25 cellular contexts compared by ENCODE assay signal in the genomic region with DNA sequence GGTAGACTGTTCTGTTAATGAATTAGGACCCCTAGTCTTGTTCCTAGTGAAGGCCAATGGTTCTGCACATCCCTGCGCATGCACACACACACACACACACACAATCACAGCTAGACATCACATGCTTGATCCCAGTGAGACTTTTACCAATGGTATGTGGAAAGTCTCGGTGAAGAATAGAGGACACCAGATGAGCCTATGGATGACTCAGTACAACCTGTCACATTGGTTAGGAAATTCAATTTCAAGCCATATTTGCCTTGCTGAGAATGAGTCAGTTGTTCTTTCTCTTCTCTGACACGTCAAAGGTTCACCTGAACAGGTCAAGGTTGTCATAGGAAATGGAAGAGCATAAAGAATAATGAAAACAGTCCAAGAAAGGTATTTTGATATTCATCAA.
"Had no signal": no experiment of that assay in that cellular context is flagged by ENCODE, and none has a peak within 500 bp of the region (broad histone marks: within the 10 kb centered on the region; RNA-seq: fewer than 3 reads in every experiment).

No MANE protein-coding gene starts in this region.

- H2AFZ ChIP-seq: neural progenitor cell, parathyroid adenoma had no signal

- H3K36me3 Mint-ChIP-seq: activated naive CD4-positive, alpha-beta T cell treated with anti-CD3 and anti-CD28 coated beads, Interleukin-2, amount 50 U/mL, for 24 hours; natural killer cell; neural progenitor cell had no signal

- H3K27me3 ChIP-seq: esophagus muscularis mucosa, left lung, neural progenitor cell, right atrium auricular region, spleen, tibial nerve had no signal

- H3K27me3 Mint-ChIP-seq: activated naive CD8-positive, alpha-beta T cell treated with anti-CD3 and anti-CD28 coated beads, Interleukin-2, amount 50 U/mL, for 24 hours; effector memory CD8-positive, alpha-beta T cell had no signal

- H3K4me3 Mint-ChIP-seq: activated naive CD4-positive, alpha-beta T cell treated with anti-CD3 and anti-CD28 coated beads, Interleukin-2, amount 50 U/mL, for 24 hours; activated naive CD8-positive, alpha-beta T cell treated with anti-CD3 and anti-CD28 coated beads, Interleukin-2, amount 50 U/mL, for 24 hours; activated T-cell treated with anti-CD3 and anti-CD28 coated beads, Interleukin-2, amount 50 U/mL, for 24 hours; activated T-helper 17 cell treated with anti-CD3 and anti-CD28 coated beads, Interleukin-2, amount 50 U/mL, for 72 hours; effector memory CD8-positive, alpha-beta T cell; natural killer cell; neural progenitor cell; T-helper 2 cell treated with Interferon-gamma antibody and Interleukin-4, amounts not matched to agents 5 μg/mL and 100 μg/mL, for 36 hours had no signal

- H3K4me1 ChIP-seq: esophagus muscularis mucosa, left lung, lower lobe of right lung, right atrium auricular region, spleen, tibial nerve had no signal

- H3K4me2 ChIP-seq: neural progenitor cell had no signal

- H3K27ac Mint-ChIP-seq: activated naive CD4-positive, alpha-beta T cell treated with anti-CD3 and anti-CD28 coated beads, Interleukin-2, amount 50 U/mL, for 24 hours; activated naive CD8-positive, alpha-beta T cell treated with anti-CD3 and anti-CD28 coated beads, Interleukin-2, amount 50 U/mL, for 24 hours; activated T-cell treated with anti-CD3 and anti-CD28 coated beads, Interleukin-2, amount 50 U/mL, for 24 hours; activated T-helper 17 cell treated with anti-CD3 and anti-CD28 coated beads, Interleukin-2, amount 50 U/mL, for 72 hours; effector memory CD8-positive, alpha-beta T cell; natural killer cell; neural progenitor cell; T-helper 2 cell treated with Interferon-gamma antibody and Interleukin-4, amounts not matched to agents 5 μg/mL and 100 μg/mL, for 36 hours had no signal

- H3K9ac ChIP-seq: neural progenitor cell, parathyroid adenoma had no signal

- H3K4me1 Mint-ChIP-seq: activated naive CD4-positive, alpha-beta T cell treated with anti-CD3 and anti-CD28 coated beads, Interleukin-2, amount 50 U/mL, for 24 hours; activated naive CD8-positive, alpha-beta T cell treated with anti-CD3 and anti-CD28 coated beads, Interleukin-2, amount 50 U/mL, for 24 hours; activated T-helper 17 cell treated with anti-CD3 and anti-CD28 coated beads, Interleukin-2, amount 50 U/mL, for 72 hours; natural killer cell had no signal

- H3K79me2 ChIP-seq: parathyroid adenoma had no signal

- H3K4me3 ChIP-seq: esophagus muscularis mucosa, left lung, lower lobe of right lung, neural progenitor cell, right atrium auricular region, spleen, tibial nerve had no signal

- DNase-seq: activated CD4-positive, alpha-beta T cell treated with anti-CD3 and anti-CD28 coated beads for 4 hours; activated CD4-positive, alpha-beta T cell treated with anti-CD3 and anti-CD28 coated beads, Interleukin-2, amount 50 U/mL, for 48 hours; activated CD8-positive, alpha-beta memory T cell treated with anti-CD3 and anti-CD28 coated beads, Interleukin-2, amount 50 U/mL, for 4 hours; activated gamma-delta T cell treated with Interleukin-2 at 50 U/mL for 16 hours; activated naive CD8-positive, alpha-beta T cell treated with anti-CD3 and anti-CD28 coated beads, Interleukin-2, amount 50 U/mL, for 24 hours; activated T-cell treated with anti-CD3 and anti-CD28 coated beads, Interleukin-2, amount 50 U/mL, for 24 hours; amygdala; cortex of kidney; effector memory CD8-positive, alpha-beta T cell; left lung; lower lobe of right lung; mesendoderm; natural killer cell; occipital lobe; spleen; stimulated activated naive CD4-positive, alpha-beta T cell; T-helper 1 cell had no signal

- H3K9me3 ChIP-seq: esophagus muscularis mucosa, left lung, lower lobe of right lung, right atrium auricular region, spleen, tibial nerve had no signal

- ATAC-seq: activated naive CD8-positive, alpha-beta T cell treated with anti-CD3 and anti-CD28 coated beads, Interleukin-2, amount 50 U/mL, for 24 hours; activated T-helper 17 cell treated with anti-CD3 and anti-CD28 coated beads, Interleukin-2, amount 50 U/mL, for 72 hours; effector memory CD8-positive, alpha-beta T cell; left lung; lower lobe of right lung; natural killer cell had no signal

- H3K9me3 Mint-ChIP-seq: activated naive CD4-positive, alpha-beta T cell treated with anti-CD3 and anti-CD28 coated beads, Interleukin-2, amount 50 U/mL, for 24 hours; activated naive CD8-positive, alpha-beta T cell treated with anti-CD3 and anti-CD28 coated beads, Interleukin-2, amount 50 U/mL, for 24 hours; activated T-helper 17 cell treated with anti-CD3 and anti-CD28 coated beads, Interleukin-2, amount 50 U/mL, for 72 hours; neural progenitor cell; T-helper 2 cell treated with Interferon-gamma antibody and Interleukin-4, amounts not matched to agents 5 μg/mL and 100 μg/mL, for 36 hours had no signal

- H3K36me3 ChIP-seq: esophagus muscularis mucosa, left lung, lower lobe of right lung, neural progenitor cell, right atrium auricular region, spleen, tibial nerve had no signal

- H3K27ac ChIP-seq: esophagus muscularis mucosa, left lung, lower lobe of right lung, neural progenitor cell, parathyroid adenoma, right atrium auricular region, spleen, tibial nerve had no signal
